Comparison of ENCODE assay signal across 31 cellular contexts in the genomic region with DNA sequence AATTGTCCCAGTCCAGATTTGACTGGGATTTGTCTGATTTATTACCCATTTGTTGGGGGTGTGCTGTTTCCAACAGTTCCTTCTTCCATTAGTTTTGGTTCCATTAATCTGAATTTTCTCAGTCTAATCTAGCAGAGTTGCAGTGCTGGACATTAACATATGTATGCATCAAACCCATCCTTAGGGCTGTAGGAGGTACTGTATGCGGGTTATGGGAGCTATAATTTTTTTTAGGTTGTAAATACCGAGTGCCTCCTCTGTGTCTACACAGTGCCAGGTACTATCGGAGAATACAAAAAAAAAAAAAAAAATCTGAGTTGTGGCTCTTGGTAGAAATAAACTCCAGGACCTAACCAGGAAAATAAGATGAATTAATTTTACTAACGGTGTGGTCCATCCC.
"Had no signal": no experiment of that assay in that cellular context is flagged by ENCODE, and none has a peak within 500 bp of the region (broad histone marks: within the 10 kb centered on the region; RNA-seq: fewer than 3 reads in every experiment).

No MANE protein-coding gene starts in this region.

- H3K27me3 ChIP-seq: adrenal gland, ascending aorta, breast epithelium, cardiac muscle cell, dorsolateral prefrontal cortex, foreskin keratinocyte, gastrocnemius medialis, heart left ventricle had no signal

- H3K4me1 ChIP-seq: adrenal gland, ascending aorta, breast epithelium, foreskin keratinocyte had no signal

- DNase-seq: activated CD4-positive, alpha-beta memory T cell treated with anti-CD3 and anti-CD28 coated beads for 36 hours; activated CD4-positive, alpha-beta T cell treated with anti-CD3 and anti-CD28 coated beads for 36 hours; activated CD4-positive, CD25-positive, alpha-beta regulatory T cell; activated CD4-positive, CD25-positive, alpha-beta regulatory T cell treated with anti-CD3 and anti-CD28 coated beads, Interleukin-2, amount 50 U/mL, for 72 hours; activated CD8-positive, alpha-beta memory T cell treated with anti-CD3 and anti-CD28 coated beads, Interleukin-2, amount 10 ng/mL, durations not matched to agents 7 days and 5 days; activated CD8-positive, alpha-beta memory T cell treated with anti-CD3 and anti-CD28 coated beads, Interleukin-2, amount 50 U/mL, for 4 hours; activated effector memory CD4-positive, alpha-beta T cell treated with anti-CD3 and anti-CD28 coated beads, Interleukin-2, amount 50 U/mL, for 16 hours; activated naive CD4-positive, alpha-beta T cell treated with anti-CD3 and anti-CD28 coated beads for 36 hours; activated naive CD8-positive, alpha-beta T cell treated with anti-CD3 and anti-CD28 coated beads for 36 hours; activated naive CD8-positive, alpha-beta T cell treated with anti-CD3 and anti-CD28 coated beads, Interleukin-2, amount 50 U/mL, for 24 hours; activated T-cell treated with anti-CD3 and anti-CD28 coated beads, Interleukin-2, amount 50 U/mL, for 1 hour; activated T-cell treated with anti-CD3 and anti-CD28 coated beads, Interleukin-2, amount 50 U/mL, for 48 hours; central memory CD4-positive, alpha-beta T cell; cerebellar nuclear complex; dorsolateral prefrontal cortex; effector CD4-positive, alpha-beta T cell; effector memory CD8-positive, alpha-beta T cell; gastrocnemius medialis; glutamatergic neuron; heart left ventricle; hypothalamus; T-helper 17 cell; T1000 had no signal

- H3K36me3 ChIP-seq: adrenal gland, ascending aorta, breast epithelium, cardiac muscle cell, gastrocnemius medialis, heart left ventricle had no signal

- H3K4me3 ChIP-seq: adrenal gland, ascending aorta, breast epithelium, cardiac muscle cell, coronary artery, dorsolateral prefrontal cortex, gastrocnemius medialis, heart left ventricle had no signal

- H3K9me3 ChIP-seq: adrenal gland, ascending aorta, breast epithelium, gastrocnemius medialis had no signal

- ATAC-seq: activated CD4-positive, alpha-beta T cell treated with anti-CD3 and anti-CD28 coated beads for 36 hours; activated CD8-positive, alpha-beta memory T cell treated with anti-CD3 and anti-CD28 coated beads, Interleukin-2, amount 10 ng/mL, durations not matched to agents 7 days and 5 days; activated CD8-positive, alpha-beta T cell treated with anti-CD3 and anti-CD28 coated beads, Interleukin-2, amount 10 ng/mL, durations not matched to agents 7 days and 5 days; activated naive CD8-positive, alpha-beta T cell treated with anti-CD3 and anti-CD28 coated beads, Interleukin-2, amount 50 U/mL, for 24 hours; effector memory CD8-positive, alpha-beta T cell; foreskin keratinocyte; gastrocnemius medialis; heart left ventricle; T-helper 17 cell had no signal

- H3K27ac ChIP-seq: adrenal gland, ascending aorta, breast epithelium, cardiac muscle cell, coronary artery, dorsolateral prefrontal cortex, epithelial cell of prostate, foreskin keratinocyte, gastrocnemius medialis, heart left ventricle had no signal
